Comparison of ENCODE assay signal across 1 cellular context in genomic region chr9:16640649-16641048, GRCh38.
TF ChIP-seq lines count a peak whose summit lies in the region.

No MANE protein-coding gene starts in this region.

TF ChIP-seq in GM23338, 12 proteins besides CTCF, POLR2A, EP300 and RAD21 (continued from another document):
- no peak for TF ChIP-seq JUNB (IDR thresholded peaks at IDR 0.05; ENCODE audit: unreplicated experiment)
- TF ChIP-seq, protein P1, sequence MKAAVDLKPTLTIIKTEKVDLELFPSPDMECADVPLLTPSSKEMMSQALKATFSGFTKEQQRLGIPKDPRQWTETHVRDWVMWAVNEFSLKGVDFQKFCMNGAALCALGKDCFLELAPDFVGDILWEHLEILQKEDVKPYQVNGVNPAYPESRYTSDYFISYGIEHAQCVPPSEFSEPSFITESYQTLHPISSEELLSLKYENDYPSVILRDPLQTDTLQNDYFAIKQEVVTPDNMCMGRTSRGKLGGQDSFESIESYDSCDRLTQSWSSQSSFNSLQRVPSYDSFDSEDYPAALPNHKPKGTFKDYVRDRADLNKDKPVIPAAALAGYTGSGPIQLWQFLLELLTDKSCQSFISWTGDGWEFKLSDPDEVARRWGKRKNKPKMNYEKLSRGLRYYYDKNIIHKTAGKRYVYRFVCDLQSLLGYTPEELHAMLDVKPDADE (IDR thresholded peaks at IDR 0.05), result no peak
- no peak for TF ChIP-seq STAT1 (IDR thresholded peaks at IDR 0.05; ENCODE audit: unreplicated experiment)
- no peak for TF ChIP-seq EZH2phosphoT487 (IDR thresholded peaks at IDR 0.05; ENCODE audit: unreplicated experiment)
- TF ChIP-seq ZNF114 (CRISPR knock-in tag; IDR thresholded peaks at IDR 0.05), result no peak
